24 cellular contexts compared by ENCODE assay signal in genomic region chr19:48671456-48671995, GRCh38. TPM values are rescaled to one million over a fixed set of nuclear protein-coding genes. Genes with fewer than 3 reads are reported as not detected.
"Had no signal": no experiment of that assay in that cellular context is flagged by ENCODE, and none has a peak within 500 bp of the region (broad histone marks: within the 10 kb centered on the region; RNA-seq: fewer than 3 reads in every experiment).

No MANE protein-coding gene starts in this region.

- H3K27me3 Mint-ChIP-seq: activated naive CD8-positive, alpha-beta T cell treated with anti-CD3 and anti-CD28 coated beads for 36 hours; central memory CD8-positive, alpha-beta T cell; naive thymus-derived CD8-positive, alpha-beta T cell; stimulated activated naive CD8-positive, alpha-beta T cell treated with anti-CD3 and anti-CD28 coated beads, Interleukin-15, Interleukin-2, amounts not matched to agents 100 ng/mL and 50 ng/mL, for 24 hours had no signal

- H3K27ac ChIP-seq: brain microvascular endothelial cell, coronary artery, esophagus squamous epithelium, psoas muscle, upper lobe of right lung had no signal

- H3K9me3 Mint-ChIP-seq: activated T-helper 1 cell treated with anti-CD3 and anti-CD28 coated beads, Interleukin-12 subunit alpha, Interleukin-12 subunit beta, Interleukin-2, Interleukin-4 antibody, amounts not matched to agents 30 ng/mL and 10 ng/mL and 1 ng/mL, durations not matched to agents 14 hours and 24 hours and 36 hours; stimulated activated naive CD8-positive, alpha-beta T cell treated with anti-CD3 and anti-CD28 coated beads, Interleukin-15, Interleukin-2, amounts not matched to agents 100 ng/mL and 50 ng/mL, for 24 hours had no signal

- H3K36me3 Mint-ChIP-seq: activated naive CD8-positive, alpha-beta T cell treated with anti-CD3 and anti-CD28 coated beads for 36 hours; memory B cell; naive thymus-derived CD8-positive, alpha-beta T cell had no signal

- H3K27ac Mint-ChIP-seq: activated naive CD8-positive, alpha-beta T cell treated with anti-CD3 and anti-CD28 coated beads for 36 hours; activated T-helper 1 cell treated with anti-CD3 and anti-CD28 coated beads, Interleukin-12 subunit alpha, Interleukin-12 subunit beta, Interleukin-2, Interleukin-4 antibody, amounts not matched to agents 30 ng/mL and 10 ng/mL and 1 ng/mL, durations not matched to agents 14 hours and 24 hours and 36 hours; memory B cell; stimulated activated naive CD8-positive, alpha-beta T cell treated with anti-CD3 and anti-CD28 coated beads, Interleukin-15, Interleukin-2, amounts not matched to agents 100 ng/mL and 50 ng/mL, for 24 hours had no signal

- H3K27me3 ChIP-seq: brain microvascular endothelial cell, esophagus squamous epithelium, upper lobe of right lung had no signal

- H3K4me3 Mint-ChIP-seq: activated naive CD8-positive, alpha-beta T cell treated with anti-CD3 and anti-CD28 coated beads for 36 hours; activated T-helper 1 cell treated with anti-CD3 and anti-CD28 coated beads, Interleukin-12 subunit alpha, Interleukin-12 subunit beta, Interleukin-2, Interleukin-4 antibody, amounts not matched to agents 30 ng/mL and 10 ng/mL and 1 ng/mL, durations not matched to agents 14 hours and 24 hours and 36 hours; central memory CD8-positive, alpha-beta T cell; memory B cell; naive thymus-derived CD8-positive, alpha-beta T cell; stimulated activated naive CD8-positive, alpha-beta T cell treated with anti-CD3 and anti-CD28 coated beads, Interleukin-15, Interleukin-2, amounts not matched to agents 100 ng/mL and 50 ng/mL, for 24 hours had no signal

- H3K9me3 ChIP-seq: esophagus squamous epithelium, psoas muscle, upper lobe of right lung had no signal

- ATAC-seq: left ventricle myocardium superior; naive thymus-derived CD8-positive, alpha-beta T cell; psoas muscle; sciatic nerve; upper lobe of right lung had no signal

- H3K36me3 ChIP-seq: brain microvascular endothelial cell, esophagus squamous epithelium, upper lobe of right lung had no signal

- DNase-seq: activated CD4-positive, alpha-beta T cell treated with anti-CD3 and anti-CD28 coated beads, Interleukin-2, amount 50 U/mL, for 1 hour; activated CD4-positive, CD25-positive, alpha-beta regulatory T cell; activated naive CD8-positive, alpha-beta T cell treated with anti-CD3 and anti-CD28 coated beads for 36 hours; brain microvascular endothelial cell; effector CD4-positive, alpha-beta T cell; esophagus squamous epithelium; hippocampal formation; left ventricle myocardium superior; naive thymus-derived CD8-positive, alpha-beta T cell; psoas muscle; T-helper 2 cell; upper lobe of right lung had no signal

- H3K4me3 ChIP-seq: coronary artery, esophagus squamous epithelium, psoas muscle, upper lobe of right lung had no signal

- FAIRE-seq: TTC549 had no signal

RNA-seq across cellular contexts. Expression of gene NTN5, which starts 1.3 kb away (rescaled TPM):
- total RNA-seq: fibroblast of villous mesenchyme, kidney epithelial cell, left ventricle myocardium superior, temporal lobe had no signal

RNA-seq across cellular contexts. Expression of gene FUT2, which starts 24.2 kb away (rescaled TPM):
- total RNA-seq: activated CD8-positive, alpha-beta memory T cell treated with anti-CD3 and anti-CD28 coated beads for 36 hours; activated naive CD8-positive, alpha-beta T cell treated with anti-CD3 and anti-CD28 coated beads for 36 hours; activated T-helper 1 cell treated with anti-CD3 and anti-CD28 coated beads, Interleukin-12 subunit alpha, Interleukin-12 subunit beta, Interleukin-2, Interleukin-4 antibody, amounts not matched to agents 30 ng/mL and 10 ng/mL and 1 ng/mL, durations not matched to agents 14 hours and 24 hours and 36 hours; fibroblast of villous mesenchyme; glomerular endothelial cell; left ventricle myocardium superior; naive thymus-derived CD8-positive, alpha-beta T cell; psoas muscle; sciatic nerve had no signal
- polyA plus RNA-seq: psoas muscle had no signal
